ENCODE assay signal across 27 cellular contexts in the genomic region with DNA sequence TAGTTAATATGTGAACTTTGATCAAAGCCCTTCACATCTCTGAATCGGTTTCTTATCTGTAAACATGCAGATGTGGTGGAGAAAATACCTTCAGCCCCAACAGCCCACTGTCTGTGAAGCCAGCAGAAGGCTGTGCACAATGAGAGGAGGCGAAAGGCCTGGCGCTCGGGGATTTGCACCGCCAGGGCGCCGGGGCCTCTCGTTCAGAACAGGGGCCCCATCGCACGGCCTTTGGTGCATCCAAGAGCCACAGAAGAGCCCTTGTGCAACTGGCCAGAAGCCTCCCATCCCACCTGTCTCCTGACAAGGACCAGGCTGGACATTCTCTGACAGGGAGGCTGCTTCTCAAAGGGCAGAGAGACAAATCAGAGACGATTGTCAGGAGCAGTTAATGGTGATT.
"Had no signal": no experiment of that assay in that cellular context is flagged by ENCODE, and none has a peak within 500 bp of the region (broad histone marks: within the 10 kb centered on the region; RNA-seq: fewer than 3 reads in every experiment).

No MANE protein-coding gene starts in this region.

- DNase-seq: stimulated activated CD4-positive, alpha-beta T cell treated with anti-CD3 and anti-CD28 coated beads, Interleukin-2, amount 100 ng/mL, for 48 hours; stimulated activated CD4-positive, alpha-beta T cell treated with anti-CD3 and anti-CD28 coated beads, Interleukin-4, amount 100 ng/mL, for 1 hour; stimulated activated CD4-positive, alpha-beta T cell treated with anti-CD3 and anti-CD28 coated beads, Interleukin-4, amount 100 ng/mL, for 24 hours; stimulated activated CD4-positive, alpha-beta T cell treated with anti-CD3 and anti-CD28 coated beads, Interleukin-4, amount 100 ng/mL, for 4 hours; stimulated activated CD8-positive, alpha-beta memory T cell treated with anti-CD3 and anti-CD28 coated beads, Interleukin-4, amount 100 ng/mL, for 48 hours; stimulated activated naive B cell treated with anti-CD40 and anti-IgM and Interleukin-4, amounts not matched to agents 10 μg/mL and 1 μg/mL and 100 μg/mL, for 72 hours; stimulated activated naive CD4-positive, alpha-beta T cell; stimulated activated naive CD4-positive, alpha-beta T cell treated with Interleukin-2 at 50 U/mL for 16 hours; stimulated activated naive CD8-positive, alpha-beta T cell treated with anti-CD3 and anti-CD28 coated beads, Interleukin-15, amount 100 ng/mL, for 72 hours; stimulated activated naive CD8-positive, alpha-beta T cell treated with anti-CD3 and anti-CD28 coated beads, Interleukin-15, Interleukin-2, amounts not matched to agents 100 U/mL and 50 U/mL, for 24 hours; stomach; testis; thyroid gland; tibial artery; transverse colon; trophoblast cell; upper lobe of left lung; upper lobe of right lung; uterus had no signal

- H3K27ac Mint-ChIP-seq: stimulated activated effector memory CD8-positive, alpha-beta T cell treated with anti-CD3 and anti-CD28 coated beads, Interleukin-12 subunit alpha, Interleukin-12 subunit beta, amount 100 ng/mL, for 72 hours; stimulated activated memory B cell treated with anti-CD40 and anti-IgM and Interleukin-4, amounts not matched to agents 10 μg/mL and 1 μg/mL and 100 μg/mL, for 72 hours; stimulated activated naive B cell treated with anti-CD40 and anti-IgM and Interleukin-4, amounts not matched to agents 10 μg/mL and 1 μg/mL and 100 μg/mL, for 72 hours; stimulated activated naive CD8-positive, alpha-beta T cell treated with anti-CD3 and anti-CD28 coated beads, Interleukin-15, amount 100 ng/mL, for 72 hours; stimulated activated naive CD8-positive, alpha-beta T cell treated with anti-CD3 and anti-CD28 coated beads, Interleukin-15, Interleukin-2, amounts not matched to agents 100 ng/mL and 50 ng/mL, for 24 hours; type B pancreatic cell had no signal

- H3K27me3 ChIP-seq: suprapubic skin, testis, thyroid gland, tibial artery, tibial nerve, transverse colon, upper lobe of left lung, upper lobe of right lung, uterus, vagina had no signal

- H3K27ac ChIP-seq: stomach, suprapubic skin, testis, thoracic aorta, thyroid gland, tibial artery, tibial nerve, transverse colon, upper lobe of left lung, upper lobe of right lung, uterus, vagina had no signal

- H3K4me1 ChIP-seq: thyroid gland, tibial artery, transverse colon, upper lobe of left lung, upper lobe of right lung, uterus had no signal

- ATAC-seq: stimulated activated effector memory CD8-positive, alpha-beta T cell treated with anti-CD3 and anti-CD28 coated beads, Interleukin-12 subunit alpha, Interleukin-12 subunit beta, amount 100 ng/mL, for 72 hours; stimulated activated memory B cell treated with anti-CD40 and anti-IgM and Interleukin-4, amounts not matched to agents 10 μg/mL and 1 μg/mL and 100 μg/mL, for 72 hours; stimulated activated naive B cell treated with anti-CD40 and anti-IgM and Interleukin-4, amounts not matched to agents 10 μg/mL and 1 μg/mL and 100 μg/mL, for 72 hours; stimulated activated naive CD8-positive, alpha-beta T cell treated with anti-CD3 and anti-CD28 coated beads, Interleukin-15, amount 100 ng/mL, for 72 hours; stimulated activated naive CD8-positive, alpha-beta T cell treated with anti-CD3 and anti-CD28 coated beads, Interleukin-15, Interleukin-2, amounts not matched to agents 100 U/mL and 50 U/mL, for 24 hours; upper lobe of right lung had no signal

- H3K27me3 Mint-ChIP-seq: stimulated activated naive CD8-positive, alpha-beta T cell treated with anti-CD3 and anti-CD28 coated beads, Interleukin-15, Interleukin-2, amounts not matched to agents 100 ng/mL and 50 ng/mL, for 24 hours had no signal

- H3K36me3 Mint-ChIP-seq: stimulated activated effector memory CD8-positive, alpha-beta T cell treated with anti-CD3 and anti-CD28 coated beads, Interleukin-12 subunit alpha, Interleukin-12 subunit beta, amount 100 ng/mL, for 72 hours; stimulated activated memory B cell treated with anti-CD40 and anti-IgM and Interleukin-4, amounts not matched to agents 10 μg/mL and 1 μg/mL and 100 μg/mL, for 72 hours; type B pancreatic cell had no signal

- H3K9me3 ChIP-seq: stomach, suprapubic skin, testis, thoracic aorta, thyroid gland, tibial artery, tibial nerve, transverse colon, upper lobe of left lung, upper lobe of right lung, uterus, vagina had no signal

- H3K4me1 Mint-ChIP-seq: stimulated activated effector memory CD8-positive, alpha-beta T cell treated with anti-CD3 and anti-CD28 coated beads, Interleukin-12 subunit alpha, Interleukin-12 subunit beta, amount 100 ng/mL, for 72 hours; stimulated activated memory B cell treated with anti-CD40 and anti-IgM and Interleukin-4, amounts not matched to agents 10 μg/mL and 1 μg/mL and 100 μg/mL, for 72 hours; stimulated activated naive B cell treated with anti-CD40 and anti-IgM and Interleukin-4, amounts not matched to agents 10 μg/mL and 1 μg/mL and 100 μg/mL, for 72 hours; stimulated activated naive CD8-positive, alpha-beta T cell treated with anti-CD3 and anti-CD28 coated beads, Interleukin-15, amount 100 ng/mL, for 72 hours had no signal

- H3K4me3 ChIP-seq: stomach, suprapubic skin, testis, thoracic aorta, thyroid gland, tibial artery, tibial nerve, transverse colon, upper lobe of left lung, upper lobe of right lung, uterus, vagina had no signal

- H3K36me3 ChIP-seq: stomach, suprapubic skin, thoracic aorta, thyroid gland, tibial artery, tibial nerve, transverse colon, upper lobe of left lung, upper lobe of right lung, uterus, vagina had no signal

- H3K4me3 Mint-ChIP-seq: stimulated activated effector memory CD8-positive, alpha-beta T cell treated with anti-CD3 and anti-CD28 coated beads, Interleukin-12 subunit alpha, Interleukin-12 subunit beta, amount 100 ng/mL, for 72 hours; stimulated activated memory B cell treated with anti-CD40 and anti-IgM and Interleukin-4, amounts not matched to agents 10 μg/mL and 1 μg/mL and 100 μg/mL, for 72 hours; stimulated activated naive B cell treated with anti-CD40 and anti-IgM and Interleukin-4, amounts not matched to agents 10 μg/mL and 1 μg/mL and 100 μg/mL, for 72 hours; stimulated activated naive CD8-positive, alpha-beta T cell treated with anti-CD3 and anti-CD28 coated beads, Interleukin-15, amount 100 ng/mL, for 72 hours; stimulated activated naive CD8-positive, alpha-beta T cell treated with anti-CD3 and anti-CD28 coated beads, Interleukin-15, Interleukin-2, amounts not matched to agents 100 ng/mL and 50 ng/mL, for 24 hours; type B pancreatic cell had no signal
